ENCODE assay signal across 33 cellular contexts in genomic region chr9:75391497-75391896, GRCh38.
A peak's percentile ranks its signal among the peaks of the same experiment; 100 is the strongest.
DNase-seq lines count a peak whose midpoint lies in the region; ATAC-seq and TF ChIP-seq lines count a peak whose summit lies in the region.
"Had no signal": no experiment of that assay in that cellular context is flagged by ENCODE, and none has a peak within 500 bp of the region (broad histone marks: within the 10 kb centered on the region; RNA-seq: fewer than 3 reads in every experiment).

No MANE protein-coding gene starts in this region.

- peak overlapping the region; percentile 39 for H3K9ac ChIP-seq in SK-N-MC (ENCODE audit: insufficient read length)
- H3K9ac ChIP-seq: BLaER1; BLaER1 treated with 17β-estradiol and CSF1 and Interleukin-3, amounts not matched to agents 10 nM and 100 nM had no signal

- intact Hi-C loops in left cardiac atrium (cut with DNase I), result loop anchor here in 1 of 2 donors (5.0 kb wide), 1 partner anchor 361 kb away; no protein-coding TSS in a partner anchor
- intact Hi-C loops in heart left ventricle (cut with DNase I), result no loop called here
- intact Hi-C loops in right cardiac atrium (cut with DNase I), result no loop called here
- intact Hi-C loops in heart right ventricle (cut with DNase I), result no loop called here
- intact Hi-C loops in A673 (cut with micrococcal nuclease; ENCODE audit: unreplicated experiment), result no loop called here
- intact Hi-C loops in left lung (cut with DNase I), result no loop called here

- WGBS in heart left ventricle, 4 donors, result 84 to 92% (median 88%) methylated on average over 8 of the region's 8 CpGs
- 79% methylated on average over 8 of the region's 8 CpGs for WGBS in right cardiac atrium
- WGBS in heart right ventricle, 2 donors, result 86 to 91% methylated on average over 8 of the region's 8 CpGs

- ATAC-seq in left cardiac atrium, result peak; percentile 8 to 83
- ATAC-seq in heart left ventricle, result no peak
- peak; percentile 77 to 81 for ATAC-seq in right cardiac atrium
- ATAC-seq in heart right ventricle, result no peak
- ATAC-seq in left lung, result no peak
- ATAC-seq: A549; CD8-positive, alpha-beta T cell had no signal

- DNase-seq in left cardiac atrium (peak; percentile 29), heart left ventricle (no peak), right cardiac atrium (peak in 1 of 3 donors; percentile 41), heart right ventricle (no peak), A673 (ENCODE audit: low spot score) (no peak), SK-N-MC (ENCODE audit: low read depth, low spot score) (no peak), left lung (no peak)
- DNase-seq in stimulated activated naive CD4-positive, alpha-beta T cell (lab: John Stamatoyannopoulos, UW), result no peak
- DNase-seq: 8988T; ACHN; AML-193; BE2C; C1 segment of cervical spinal cord; Caco-2; Calu3; CD4-positive, alpha-beta memory T cell; CD4-positive, alpha-beta T cell; CD4-positive, CD25-positive, alpha-beta regulatory T cell; CD8-positive, alpha-beta memory T cell; CD8-positive, alpha-beta T cell; COR-L47; DMS 273 treated with DMSO at 0.1 percent for 48 hours; DMS153; DMS53; DMS79; DMS79 treated with DMSO at 0.1 percent for 48 hours; DND-41; EL had no signal

- CTCF ChIA-PET in A673 (lab: Charles Lee), result no interaction called here

- TF ChIP-seq POLR2A in heart left ventricle (IDR thresholded peaks at IDR 0.05), result no peak

- no peaks in the 10 kb centered on the region for H3K36me3 ChIP-seq in heart left ventricle
- no peaks in the 10 kb centered on the region for H3K36me3 ChIP-seq in heart right ventricle
- no peaks in the 10 kb centered on the region for H3K36me3 ChIP-seq in A673 (ENCODE audit: insufficient read depth, low read length, poor library complexity, severe bottlenecking)
- H3K36me3 ChIP-seq in SK-N-MC (ENCODE audit: insufficient read depth, low read length), result peaks cover 9% of the 10 kb centered on the region; the same call in 1 of the 2 replicates
- no peaks in the 10 kb centered on the region for H3K36me3 ChIP-seq in left lung
- H3K36me3 ChIP-seq: BE2C; BLaER1; BLaER1 treated with 17β-estradiol and CSF1 and Interleukin-3, amounts not matched to agents 10 nM and 100 nM had no signal

- peaks cover 0 to 7% (median 0%) of the 10 kb centered on the region in 12 donors for H3K9me3 ChIP-seq in heart left ventricle
- H3K9me3 ChIP-seq in right cardiac atrium (ENCODE audit: control insufficient read depth, low read length), result no peaks in the 10 kb centered on the region
- peaks cover 0 to 7% (median 0%) of the 10 kb centered on the region in 11 donors for H3K9me3 ChIP-seq in heart right ventricle
- no peaks in the 10 kb centered on the region for H3K9me3 ChIP-seq in A673 (ENCODE audit: low read depth, low read length, poor library complexity, severe bottlenecking)
- H3K9me3 ChIP-seq in SK-N-MC (ENCODE audit: low read depth, low read length), result no peaks in the 10 kb centered on the region; the same call in 1 of the 2 replicates
- no peaks in the 10 kb centered on the region for H3K9me3 ChIP-seq in left lung
- H3K9me3 ChIP-seq: A549; BE2C; BLaER1; BLaER1 treated with 17β-estradiol and CSF1 and Interleukin-3, amounts not matched to agents 10 nM and 100 nM; Caco-2 had no signal

- POLR2A ChIA-PET in A673 (lab: Charles Lee; ENCODE audit: low non-redundant PET), result no interaction called here

- peaks cover 0 to 10% (median 0%) of the 10 kb centered on the region in 12 donors for H3K4me1 ChIP-seq in heart left ventricle
- no peaks in the 10 kb centered on the region for H3K4me1 ChIP-seq in right cardiac atrium (ENCODE audit: control insufficient read depth, insufficient read depth, low read length)
- peaks cover 0 to 3% (median 0%) of the 10 kb centered on the region in 9 donors for H3K4me1 ChIP-seq in heart right ventricle
- peaks cover 17% of the 10 kb centered on the region for H3K4me1 ChIP-seq in A673 (ENCODE audit: insufficient read depth, low read length, poor library complexity, severe bottlenecking)
- H3K4me1 ChIP-seq in left lung, result no peaks in the 10 kb centered on the region
- H3K4me1 ChIP-seq: A549; BE2C; BLaER1; BLaER1 treated with 17β-estradiol and CSF1 and Interleukin-3, amounts not matched to agents 10 nM and 100 nM; Caco-2 had no signal

- H3K27me3 ChIP-seq in heart left ventricle, result no peaks in the 10 kb centered on the region
- H3K27me3 ChIP-seq in right cardiac atrium (ENCODE audit: control insufficient read depth, insufficient read depth), result no peaks in the 10 kb centered on the region
- H3K27me3 ChIP-seq in heart right ventricle, result no peaks in the 10 kb centered on the region
- no peaks in the 10 kb centered on the region for H3K27me3 ChIP-seq in A673 (replicated peaks; ENCODE audit: insufficient read depth, low read depth, low read length, poor library complexity)
- H3K27me3 ChIP-seq in left lung, result no peaks in the 10 kb centered on the region
- H3K27me3 ChIP-seq: BE2C; BLaER1; BLaER1 treated with 17β-estradiol and CSF1 and Interleukin-3, amounts not matched to agents 10 nM and 100 nM had no signal

- no peak for TF ChIP-seq CTCF in heart left ventricle (IDR thresholded peaks at IDR 0.05)
- no peak for TF ChIP-seq CTCF in heart right ventricle (IDR thresholded peaks at IDR 0.05)
- no peak for TF ChIP-seq CTCF in A673 (conservative IDR thresholded peaks at IDR 0.05; ENCODE audit: low read depth, low read length)
- TF ChIP-seq CTCF in left lung (IDR thresholded peaks at IDR 0.05), result no peak

- H3K27ac ChIP-seq in heart left ventricle (no peak overlapping the region), right cardiac atrium (ENCODE audit: low read length) (no peak overlapping the region), heart right ventricle (no peak overlapping the region), A673 (ENCODE audit: low read depth, low read length, poor library complexity, severe bottlenecking) (peak overlapping the region; percentile 32), SK-N-MC (peak overlapping the region; percentile 99), left lung (no peak overlapping the region)
- H3K27ac ChIP-seq: 22Rv1; A549; BLaER1; BLaER1 treated with 17β-estradiol and CSF1 and Interleukin-3, amounts not matched to agents 10 nM and 100 nM; C4-2B had no signal

- no peak overlapping the region for H3K4me3 ChIP-seq in heart left ventricle
- H3K4me3 ChIP-seq in right cardiac atrium (ENCODE audit: low read length), result no peak overlapping the region
- no peak overlapping the region for H3K4me3 ChIP-seq in heart right ventricle
- no peak overlapping the region for H3K4me3 ChIP-seq in A673 (ENCODE audit: low read depth, low read length, poor library complexity, severe bottlenecking)
- peak overlapping the region; percentile 68 for H3K4me3 ChIP-seq in SK-N-MC
- H3K4me3 ChIP-seq in left lung, result no peak overlapping the region
- H3K4me3 ChIP-seq: A549; BLaER1; BLaER1 treated with 17β-estradiol and CSF1 and Interleukin-3, amounts not matched to agents 10 nM and 100 nM had no signal

- BruUV-seq in A673 (replicated peaks; lab: Mats Ljungman, UMichigan), result TSS peak; percentile 79

Comparison
In these comparisons a context has a peak if more than half of its experiments do, and no peak if none do; other contexts are left out.
1. ATAC-seq: peak in left cardiac atrium (2 of 2) and right cardiac atrium (2 of 2); none in heart left ventricle (0 of 4), heart right ventricle (0 of 8) and left lung (single experiment).
2. H3K27ac ChIP-seq: peak in A673 (single experiment) and SK-N-MC (single experiment); none in heart left ventricle (0 of 12), right cardiac atrium (single experiment), heart right ventricle (0 of 10) and left lung (0 of 2).